12 cellular contexts compared by ENCODE assay signal in genomic region chr4:56863441-56864129, GRCh38. TPM values are rescaled to one million over a fixed set of nuclear protein-coding genes. Genes with fewer than 3 reads are reported as not detected.
DNase-seq lines count a peak whose midpoint lies in the region; ATAC-seq, FAIRE-seq and TF ChIP-seq lines count a peak whose summit lies in the region.
"Had no signal": no experiment of that assay in that cellular context is flagged by ENCODE, and none has a peak within 500 bp of the region (broad histone marks: within the 10 kb centered on the region; RNA-seq: fewer than 3 reads in every experiment).

No MANE protein-coding gene starts in this region.

- TF ChIP-seq CTCF in K562 (IDR thresholded peaks at IDR 0.05 in 2 of 3, conservative IDR thresholded peaks at IDR 0.05 in 1 of 3; ENCODE audit: insufficient read depth in 2 of 3, low read depth in 1 of 3, low read length in 3 of 3) (no peak), tibial artery (IDR thresholded peaks at IDR 0.05) (no peak)

- H3K4me3 ChIP-seq in K562 (no peak overlapping the region), tibial artery (no peak overlapping the region)
- H3K4me3 ChIP-seq: heart right ventricle had no signal

- no peaks in the 10 kb centered on the region for H3K4me1 ChIP-seq in K562 (replicated peaks in 1 of 2; ENCODE audit: control insufficient read depth in 2 of 2, insufficient read depth in 2 of 2, low read length in 2 of 2)
- H3K4me1 ChIP-seq in tibial artery: peaks cover 0 to under 1% (median 0%) of the 10 kb centered on the region in 4 donors
- H3K4me1 ChIP-seq: heart right ventricle had no signal

- peak; percentile 58 for ATAC-seq in GM21619 (IDR thresholded peaks at IDR 0.05; ENCODE audit: unreplicated experiment)
- peak; percentile 35; the same call in 1 of the 3 replicates for ATAC-seq in K562
- ATAC-seq: heart right ventricle had no signal

- H3K9ac ChIP-seq in K562 (ENCODE audit: insufficient read depth in 1 of 2, low read depth in 2 of 2, low read length in 2 of 2): no peak overlapping the region

- 1% methylated on average over 5 of the region's 7 CpGs for WGBS in K562 (ENCODE audit: insufficient coverage, low coverage, missing lambda C conversion rate)

- H3K4me2 ChIP-seq in K562 (ENCODE audit: insufficient read depth, low read length): no peak overlapping the region

- FAIRE-seq in K562 (lab: Jason Lieb, UNC): no peak

- H3K9me3 ChIP-seq in K562 (replicated peaks; ENCODE audit: control insufficient read depth, insufficient read depth, low read depth, low read length) (no peaks in the 10 kb centered on the region), tibial artery (no peaks in the 10 kb centered on the region)
- H3K9me3 ChIP-seq: heart right ventricle had no signal

- no peak overlapping the region for H3K27ac ChIP-seq in K562 (ENCODE audit: extremely low read depth, low read depth, low read length)
- no peak overlapping the region for H3K27ac ChIP-seq in tibial artery
- H3K27ac ChIP-seq: heart right ventricle had no signal

- intact Hi-C loops in K562 (cut with micrococcal nuclease) (no loop called here), tibial artery (cut with DNase I; ENCODE audit: low total_unique reads) (no loop called here)

- CTCF ChIA-PET in K562 (lab: Yijun Ruan, JAX; ENCODE audit: low intra/inter-chr PET ratio): no interaction called here

- BruUV-seq in K562 (replicated peaks; lab: Mats Ljungman, UMichigan): no TSS peak

- H3K36me3 ChIP-seq in K562 (ENCODE audit: control insufficient read depth, insufficient read depth, low read length) (no peaks in the 10 kb centered on the region), tibial artery (no peaks in the 10 kb centered on the region)
- H3K36me3 ChIP-seq: heart right ventricle had no signal

- H4K20me1 ChIP-seq in K562 (replicated peaks; ENCODE audit: control insufficient read depth, insufficient read depth, low read length): no peaks in the 10 kb centered on the region; the same call in 1 of the 2 replicates

- in situ Hi-C loops in K562 (cut with MboI): no loop called here

- H3K27me3 ChIP-seq in K562 (ENCODE audit: control insufficient read depth in 2 of 2, insufficient read depth in 2 of 2, low read length in 2 of 2): peaks cover 14 to 40% of the 10 kb centered on the region in 2 experiments; a peak in 4 of 5 replicates
- no peaks in the 10 kb centered on the region for H3K27me3 ChIP-seq in tibial artery
- H3K27me3 ChIP-seq: heart right ventricle had no signal

- no peak overlapping the region for H2AFZ ChIP-seq in K562 (ENCODE audit: low read depth, low read length)

- DNase-seq in ELR (ENCODE audit: low read depth) (peak; percentile 54), LHCN-M2 (ENCODE audit: low read depth) (peak; percentile 26), K562 (ENCODE audit: extremely low read depth in 1 of 4, low spot score in 3 of 4) (no peak), tibial artery (no peak), islet precursor cell (no peak), NCI-H1105 treated with DMSO at 0.1 percent for 48 hours (lab: John Stamatoyannopoulos, UW) (no peak), iPS-NIHi11 (ENCODE audit: low spot score) (no peak)
- DNase-seq: activated naive CD4-positive, alpha-beta T cell treated with anti-CD3 and anti-CD28 coated beads, Interleukin-2, amount 10 ng/mL, durations not matched to agents 7 days and 5 days; CD4-positive, CD25-positive, alpha-beta regulatory T cell; heart right ventricle had no signal

- no peaks in the 10 kb centered on the region for H3K79me2 ChIP-seq in K562 (ENCODE audit: control insufficient read depth, insufficient read depth, low read length)

- no peak for TF ChIP-seq RAD21 in K562 (CRISPR knock-in tag; conservative IDR thresholded peaks at IDR 0.05 in 1 of 2, IDR thresholded peaks at IDR 0.05 in 1 of 2)

- no peak for TF ChIP-seq POLR2A in K562 (conservative IDR thresholded peaks at IDR 0.05)

- POLR2A ChIA-PET in K562 (lab: Yijun Ruan, JAX): no interaction called here

- TF ChIP-seq EP300 in K562 (IDR thresholded peaks at IDR 0.05; ENCODE audit: low read length): no peak

- H3K9me1 ChIP-seq in K562 (ENCODE audit: control insufficient read depth, insufficient read depth, low read length): no peaks in the 10 kb centered on the region

TF ChIP-seq in K562, 482 proteins besides CTCF, POLR2A, EP300 and RAD21:
- no peak for TF ChIP-seq SREBF1 (IDR thresholded peaks at IDR 0.05; ENCODE audit: borderline replicate concordance, low read depth, low read length)
- TF ChIP-seq SETDB1 (IDR thresholded peaks at IDR 0.05; ENCODE audit: low read length): no peak
- TF ChIP-seq JUND (IDR thresholded peaks at IDR 0.05; ENCODE audit: borderline replicate concordance, low read depth, low read length): no peak
- TF ChIP-seq JUND (tag; IDR thresholded peaks at IDR 0.05; ENCODE audit: borderline replicate concordance, low read depth, low read length): no peak
- no peak for TF ChIP-seq ZNF431 (CRISPR knock-in tag; IDR thresholded peaks at IDR 0.05)
- TF ChIP-seq POLR2AphosphoS2 (IDR thresholded peaks at IDR 0.05; ENCODE audit: low read length): no peak

RNA-seq across cellular contexts. Expression of gene SPINK2, which starts 42.1 kb away (rescaled TPM):
- not detected in 2 replicates for total RNA-seq in LHCN-M2 (2014; rRNA removed)
- polyA plus RNA-seq in LHCN-M2 (2012): not detected
- not detected in 2 replicates for total RNA-seq in K562 (2011; cell fraction: chromatin; rRNA removed; ENCODE audit: low replicate concordance)
- not detected in 2 replicates for total RNA-seq in K562 (2011; cell fraction: nucleolus; rRNA removed)
- total RNA-seq in K562 (2011; cell fraction: nucleoplasm; rRNA removed): not detected in 2 replicates
- not detected in 2 replicates for total RNA-seq in K562 (2014; rRNA removed)
- total RNA-seq in K562 (2014; rRNA removed; fragmentation: Illumina TruSeq; extraction: Trizol): not detected in 2 replicates
- total RNA-seq in K562 (2015; rRNA removed; fragmentation: Illumina TruSeq; extraction: Trizol): not detected in 2 replicates
- not detected in 2 replicates for total RNA-seq in K562 (2021)
- not detected in 2 replicates for polyA plus RNA-seq in K562 (2011; rRNA removed)
- polyA plus RNA-seq in K562 (2011; cell fraction: cytosol; rRNA removed): not detected in 2 replicates
- not detected in 2 replicates for polyA plus RNA-seq in K562 (2011; cell fraction: nucleus; rRNA removed)
- polyA plus RNA-seq in K562 (2012): not detected in 2 replicates
- not detected in 2 replicates for polyA plus RNA-seq in K562 (2014; fragmentation: Illumina TruSeq; extraction: Trizol)
- polyA plus RNA-seq in K562 (2014; fragmentation: Nextera tagmentation; extraction: Ambion mirVana): not detected
- not detected in 2 replicates for polyA plus RNA-seq in K562 (2014; rRNA removed)
- not detected in 2 replicates for polyA minus RNA-seq in K562 (2011; rRNA and poly(A)+ RNA removed)
- not detected in 2 replicates for polyA minus RNA-seq in K562 (2011; cell fraction: cytosol; rRNA and poly(A)+ RNA removed)
- not detected in 2 replicates for polyA minus RNA-seq in K562 (2011; cell fraction: nucleus; rRNA and poly(A)+ RNA removed)
- total RNA-seq: urinary bladder had no signal
- polyA plus RNA-seq: heart right ventricle had no signal

RNA-seq across cellular contexts. Expression of gene REST, which starts 44.1 kb away (rescaled TPM):
- 28.0 and 34.4 TPM in 2 replicates for total RNA-seq in LHCN-M2 (2014; rRNA removed)
- polyA plus RNA-seq in LHCN-M2 (2012): 5.6 TPM
- 40.4 and 67.7 TPM in 2 replicates for total RNA-seq in K562 (2011; cell fraction: chromatin; rRNA removed; ENCODE audit: low replicate concordance)
- 18.8 and 21.2 TPM in 2 replicates for total RNA-seq in K562 (2011; cell fraction: nucleolus; rRNA removed)
- 27.1 and 31.8 TPM in 2 replicates for total RNA-seq in K562 (2011; cell fraction: nucleoplasm; rRNA removed)
- 19.2 and 28.4 TPM in 2 replicates for total RNA-seq in K562 (2014; rRNA removed)
- total RNA-seq in K562 (2014; rRNA removed; fragmentation: Illumina TruSeq; extraction: Trizol): 20.1 and 23.6 TPM in 2 replicates
- total RNA-seq in K562 (2015; rRNA removed; fragmentation: Illumina TruSeq; extraction: Trizol): 19.9 TPM in 2 replicates
- total RNA-seq in K562 (2021): 23.2 and 24.0 TPM in 2 replicates
- 15.3 and 19.3 TPM in 2 replicates for polyA plus RNA-seq in K562 (2011; rRNA removed)
- 4.0 and 7.3 TPM in 2 replicates for polyA plus RNA-seq in K562 (2011; cell fraction: cytosol; rRNA removed)
- polyA plus RNA-seq in K562 (2011; cell fraction: nucleus; rRNA removed): 11.4 and 12.6 TPM in 2 replicates
- 5.1 and 6.8 TPM in 2 replicates for polyA plus RNA-seq in K562 (2012)
- 8.9 and 9.7 TPM in 2 replicates for polyA plus RNA-seq in K562 (2014; fragmentation: Illumina TruSeq; extraction: Trizol)
- polyA plus RNA-seq in K562 (2014; fragmentation: Nextera tagmentation; extraction: Ambion mirVana): 1 to 10 TPM; 2.9 to 6.9 TPM
- polyA plus RNA-seq in K562 (2014; rRNA removed): 10.1 and 10.8 TPM in 2 replicates
- 60.5 and 72.5 TPM in 2 replicates for polyA minus RNA-seq in K562 (2011; rRNA and poly(A)+ RNA removed)
- 15.0 and 22.1 TPM in 2 replicates for polyA minus RNA-seq in K562 (2011; cell fraction: cytosol; rRNA and poly(A)+ RNA removed)
- 15.3 and 21.0 TPM in 2 replicates for polyA minus RNA-seq in K562 (2011; cell fraction: nucleus; rRNA and poly(A)+ RNA removed)

Comparison
In these comparisons a context has a peak if more than half of its experiments do, and no peak if none do; other contexts are left out.
1. DNase-seq: peak in ELR (single experiment) and LHCN-M2 (single experiment); none in K562 (0 of 4), tibial artery (0 of 2), islet precursor cell (single experiment), NCI-H1105 treated with DMSO at 0.1 percent for 48 hours (single experiment) and iPS-NIHi11 (single experiment).